Comparison of ENCODE assay signal across 1 cellular context in genomic region chr11:59802639-59803176, GRCh38.
A peak's percentile ranks its signal among the peaks of the same experiment; 100 is the strongest.
TF ChIP-seq lines count a peak whose summit lies in the region.

No MANE protein-coding gene starts in this region.

TF ChIP-seq in K562, 482 proteins besides CTCF, POLR2A, EP300 and RAD21 (continued from another document):
- TF ChIP-seq, protein P1, sequence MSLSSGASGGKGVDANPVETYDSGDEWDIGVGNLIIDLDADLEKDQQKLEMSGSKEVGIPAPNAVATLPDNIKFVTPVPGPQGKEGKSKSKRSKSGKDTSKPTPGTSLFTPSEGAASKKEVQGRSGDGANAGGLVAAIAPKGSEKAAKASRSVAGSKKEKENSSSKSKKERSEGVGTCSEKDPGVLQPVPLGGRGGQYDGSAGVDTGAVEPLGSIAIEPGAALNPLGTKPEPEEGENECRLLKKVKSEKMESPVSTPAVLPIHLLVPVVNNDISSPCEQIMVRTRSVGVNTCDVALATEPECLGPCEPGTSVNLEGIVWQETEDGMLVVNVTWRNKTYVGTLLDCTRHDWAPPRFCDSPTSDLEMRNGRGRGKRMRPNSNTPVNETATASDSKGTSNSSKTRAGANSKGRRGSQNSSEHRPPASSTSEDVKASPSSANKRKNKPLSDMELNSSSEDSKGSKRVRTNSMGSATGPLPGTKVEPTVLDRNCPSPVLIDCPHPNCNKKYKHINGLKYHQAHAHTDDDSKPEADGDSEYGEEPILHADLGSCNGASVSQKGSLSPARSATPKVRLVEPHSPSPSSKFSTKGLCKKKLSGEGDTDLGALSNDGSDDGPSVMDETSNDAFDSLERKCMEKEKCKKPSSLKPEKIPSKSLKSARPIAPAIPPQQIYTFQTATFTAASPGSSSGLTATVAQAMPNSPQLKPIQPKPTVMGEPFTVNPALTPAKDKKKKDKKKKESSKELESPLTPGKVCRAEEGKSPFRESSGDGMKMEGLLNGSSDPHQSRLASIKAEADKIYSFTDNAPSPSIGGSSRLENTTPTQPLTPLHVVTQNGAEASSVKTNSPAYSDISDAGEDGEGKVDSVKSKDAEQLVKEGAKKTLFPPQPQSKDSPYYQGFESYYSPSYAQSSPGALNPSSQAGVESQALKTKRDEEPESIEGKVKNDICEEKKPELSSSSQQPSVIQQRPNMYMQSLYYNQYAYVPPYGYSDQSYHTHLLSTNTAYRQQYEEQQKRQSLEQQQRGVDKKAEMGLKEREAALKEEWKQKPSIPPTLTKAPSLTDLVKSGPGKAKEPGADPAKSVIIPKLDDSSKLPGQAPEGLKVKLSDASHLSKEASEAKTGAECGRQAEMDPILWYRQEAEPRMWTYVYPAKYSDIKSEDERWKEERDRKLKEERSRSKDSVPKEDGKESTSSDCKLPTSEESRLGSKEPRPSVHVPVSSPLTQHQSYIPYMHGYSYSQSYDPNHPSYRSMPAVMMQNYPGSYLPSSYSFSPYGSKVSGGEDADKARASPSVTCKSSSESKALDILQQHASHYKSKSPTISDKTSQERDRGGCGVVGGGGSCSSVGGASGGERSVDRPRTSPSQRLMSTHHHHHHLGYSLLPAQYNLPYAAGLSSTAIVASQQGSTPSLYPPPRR (CRISPR knock-in tag; IDR thresholded peaks at IDR 0.05; ENCODE audit: borderline replicate concordance): no peak
- TF ChIP-seq DIDO1 (tag; IDR thresholded peaks at IDR 0.05; ENCODE audit: low read depth): no peak
- TF ChIP-seq ARHGAP35 (IDR thresholded peaks at IDR 0.05; ENCODE audit: partially characterized antibody): peak; percentile 18
- TF ChIP-seq ZBTB33 (CRISPR knock-in tag; IDR thresholded peaks at IDR 0.05): peak; percentile 57; the same call in 1 of the 2 replicates
- no peak for TF ChIP-seq GABPB2 (CRISPR knock-in tag; conservative IDR thresholded peaks at IDR 0.05)
- no peak for TF ChIP-seq GABPA (tag; conservative IDR thresholded peaks at IDR 0.05; ENCODE audit: low read depth)
